In genomic region chr20:5401277-5401676, GRCh38 we compare ENCODE assay signal across 20 cellular contexts.
DNase-seq lines count a peak whose midpoint lies in the region; ATAC-seq and TF ChIP-seq lines count a peak whose summit lies in the region.
"Had no signal": no experiment of that assay in that cellular context is flagged by ENCODE, and none has a peak within 500 bp of the region (broad histone marks: within the 10 kb centered on the region; RNA-seq: fewer than 3 reads in every experiment).

No MANE protein-coding gene starts in this region.

- H3K9me3 ChIP-seq in BE2C (no peaks in the 10 kb centered on the region), WERI-Rb-1 (ENCODE audit: severe bottlenecking) (peaks cover 4% of the 10 kb centered on the region), osteoblast (ENCODE audit: low read depth, low read length) (no peaks in the 10 kb centered on the region)
- H3K9me3 ChIP-seq: A549 had no signal

- H3K27me3 ChIP-seq in BE2C = no peaks in the 10 kb centered on the region
- no peaks in the 10 kb centered on the region for H3K27me3 ChIP-seq in WERI-Rb-1 (ENCODE audit: insufficient read depth, low read depth, severe bottlenecking)
- H3K27me3 ChIP-seq in osteoblast (ENCODE audit: insufficient read depth, low read length) = no peaks in the 10 kb centered on the region

- 0 out of 2 replicates have a peak, but pooled peaks have one; percentile 7 for TF ChIP-seq CTCF in BE2C (IDR thresholded peaks at IDR 0.05; ENCODE audit: low read depth, low read length)
- TF ChIP-seq CTCF in WERI-Rb-1 (IDR thresholded peaks at IDR 0.05; ENCODE audit: low read depth, low read length) = no peak
- TF ChIP-seq CTCF in osteoblast (IDR thresholded peaks at IDR 0.05; ENCODE audit: extremely low read depth, low read depth, low read length) = no peak

- no peaks in the 10 kb centered on the region for H3K36me3 ChIP-seq in BE2C
- no peaks in the 10 kb centered on the region for H3K36me3 ChIP-seq in WERI-Rb-1
- no peaks in the 10 kb centered on the region for H3K36me3 ChIP-seq in osteoblast (ENCODE audit: insufficient read depth, low read length)

- H4K20me1 ChIP-seq in osteoblast (ENCODE audit: insufficient read depth, low read length) = no peaks in the 10 kb centered on the region

- no peaks in the 10 kb centered on the region for H3K79me2 ChIP-seq in osteoblast (ENCODE audit: insufficient read depth, low read length)

- H3K27ac ChIP-seq in WERI-Rb-1 (no peak overlapping the region), osteoblast (ENCODE audit: low read depth, low read length) (no peak overlapping the region)
- H3K27ac ChIP-seq: A549 had no signal

- ATAC-seq in HG02840 (IDR thresholded peaks at IDR 0.05; ENCODE audit: low FRiP score, unreplicated experiment) = no peak
- ATAC-seq: A549, GM23338, HCT116 had no signal

- H3K4me3 ChIP-seq in BE2C (ENCODE audit: low read depth, low read length) (no peak overlapping the region), WERI-Rb-1 (ENCODE audit: low read depth, low read length) (no peak overlapping the region), osteoblast (ENCODE audit: insufficient read depth, low read length) (no peak overlapping the region)
- H3K4me3 ChIP-seq: A549, GM23338 had no signal

- DNase-seq in BE2C = no peak
- peak; percentile 86 to 87 for DNase-seq in NCI-H524 (lab: John Stamatoyannopoulos, UW)
- peak; percentile 92 for DNase-seq in NCI-H82 treated with DMSO at 0.1 percent for 48 hours (lab: John Stamatoyannopoulos, UW; ENCODE audit: unreplicated experiment)
- peak; percentile 20 for DNase-seq in WERI-Rb-1
- DNase-seq in HK-2 (ENCODE audit: unreplicated experiment) = no peak
- DNase-seq in osteoblast (ENCODE audit: insufficient read length, low spot score, missing footprints) = no peak
- DNase-seq: 8988T; ACHN; AML-193; C1 segment of cervical spinal cord; Calu3; CD4-positive, alpha-beta memory T cell; COR-L47; DMS153; DND-41; H9 had no signal

- H2AFZ ChIP-seq in osteoblast (ENCODE audit: low read length) = no peak overlapping the region
- H2AFZ ChIP-seq: GM23338 had no signal

- no peak overlapping the region for H3K4me2 ChIP-seq in osteoblast (ENCODE audit: insufficient read depth, low read length)
- H3K4me2 ChIP-seq: A549, GM23338 had no signal

- H3K4me1 ChIP-seq in BE2C (no peaks in the 10 kb centered on the region; the same call in 1 of the 2 replicates), osteoblast (ENCODE audit: insufficient read depth, low read length) (no peaks in the 10 kb centered on the region)
- H3K4me1 ChIP-seq: A549 had no signal

Comparison
In these comparisons a context has a peak if more than half of its experiments do, and no peak if none do; other contexts are left out.
1. DNase-seq: peak in NCI-H524 (2 of 2), NCI-H82 treated with DMSO at 0.1 percent for 48 hours (single experiment) and WERI-Rb-1 (single experiment); none in BE2C (single experiment), HK-2 (single experiment) and osteoblast (single experiment).